4 cellular contexts compared by ENCODE assay signal in genomic region chr3:171242951-171243350, GRCh38.
"Had no signal": no experiment of that assay in that cellular context is flagged by ENCODE, and none has a peak within 500 bp of the region (broad histone marks: within the 10 kb centered on the region; RNA-seq: fewer than 3 reads in every experiment).

No MANE protein-coding gene starts in this region.

- H3K4me3 Mint-ChIP-seq: GM23338, H9 had no signal

- H3K4me2 ChIP-seq: GM23338 had no signal

- H2AFZ ChIP-seq: GM23338 had no signal

- H3K9me3 Mint-ChIP-seq: GM23338, H9 had no signal

- ATAC-seq: GM23338 had no signal

- DNase-seq: H9, HCEC 1CT, IMR-90 had no signal

- H3K4me3 ChIP-seq: GM23338 had no signal

- H3K27ac Mint-ChIP-seq: GM23338, H9 had no signal
